In the genomic region with DNA sequence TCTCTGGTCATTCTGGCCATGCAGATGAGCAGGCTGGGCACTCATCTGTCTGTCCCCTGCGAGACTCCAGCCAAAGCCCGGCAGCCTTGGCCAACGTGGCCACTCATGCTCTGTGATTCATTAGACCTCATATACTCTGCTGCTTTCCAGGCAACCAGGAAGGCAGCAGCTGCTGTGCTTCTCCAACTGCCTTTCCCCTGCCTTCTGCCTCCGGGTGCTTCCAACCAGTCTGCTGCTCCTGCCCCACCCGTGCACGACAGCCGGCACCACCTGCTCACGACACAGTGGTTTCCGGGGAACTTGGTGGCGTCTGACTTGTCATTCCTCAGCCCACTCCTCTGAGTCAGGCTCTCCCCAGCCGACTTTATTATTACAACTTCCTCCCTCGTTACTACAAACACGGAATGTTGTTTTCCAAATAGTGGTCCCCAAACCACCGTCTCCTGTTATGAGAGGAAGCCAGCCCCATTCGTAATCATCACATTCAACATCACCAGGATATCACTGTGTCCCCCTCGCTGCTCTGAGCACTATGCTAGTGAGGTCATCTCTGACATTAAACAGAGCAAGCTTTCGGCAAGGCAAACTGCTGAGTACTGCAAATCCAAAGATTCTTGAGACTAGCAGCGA, we compare ENCODE assay signal across 10 cellular contexts.
DNase-seq lines count a peak whose midpoint lies in the region; ATAC-seq, FAIRE-seq and TF ChIP-seq lines count a peak whose summit lies in the region.
"Had no signal": no experiment of that assay in that cellular context is flagged by ENCODE, and none has a peak within 500 bp of the region (broad histone marks: within the 10 kb centered on the region; RNA-seq: fewer than 3 reads in every experiment).

No MANE protein-coding gene starts in this region.

- H2AK5ac ChIP-seq in H1 (ENCODE audit: low read depth, low read length) = no peak overlapping the region

- H3K9ac ChIP-seq in H1 (replicated peaks in 1 of 4; ENCODE audit: extremely low read depth in 1 of 4, low read depth in 3 of 4, low read length in 3 of 4) = no peak overlapping the region; a peak in 1 of 7 replicates

- no peak overlapping the region for H3K56ac ChIP-seq in H1 (replicated peaks; ENCODE audit: insufficient read length, low read depth, low read length)

- H3K79me1 ChIP-seq in H1 (ENCODE audit: low read depth, low read length) = no peaks in the 10 kb centered on the region

- no peak overlapping the region for H3K4me2 ChIP-seq in H1 (ENCODE audit: insufficient read depth in 1 of 2, low read depth in 2 of 2, low read length in 2 of 2)

- no peak overlapping the region for H3K23ac ChIP-seq in H1 (ENCODE audit: insufficient read length)

- TF ChIP-seq CTCF in H1 (IDR thresholded peaks at IDR 0.05; ENCODE audit: control extremely low read depth in 1 of 3, insufficient read depth in 1 of 3, low read depth in 1 of 3, low read length in 3 of 3) = no peak

- H3K14ac ChIP-seq in H1 (ENCODE audit: insufficient read length) = no peak overlapping the region

- H4K20me1 ChIP-seq in H1 (replicated peaks in 1 of 2; ENCODE audit: control insufficient read depth in 1 of 2, insufficient read depth in 2 of 2, low read length in 2 of 2) = peaks cover 0 to 2% of the 10 kb centered on the region in 2 experiments

- peaks cover 5% of the 10 kb centered on the region; the same call in 1 of the 2 replicates for H3K23me2 ChIP-seq in H1 (ENCODE audit: low read depth, low read length)

- H2BK20ac ChIP-seq in H1 (ENCODE audit: low read length) = no peak overlapping the region

- H2BK15ac ChIP-seq in H1 (ENCODE audit: low read length) = no peak overlapping the region

- CTCF ChIA-PET in H1 (lab: Charles Lee; ENCODE audit: partially characterized antibody) = interaction anchor here (1.1 kb wide), 1 partner anchor 275 kb away, joined by 3 read pairs; no protein-coding TSS in a partner anchor

- no peak overlapping the region for H2BK120ac ChIP-seq in H1 (replicated peaks; ENCODE audit: low read depth, low read length)

- H4K91ac ChIP-seq in H1 (replicated peaks; ENCODE audit: insufficient read length, low read length) = no peak overlapping the region

- H3K18ac ChIP-seq in H1 (ENCODE audit: extremely low read depth, low read length) = no peak overlapping the region

- H3K27me3 ChIP-seq in H1 (replicated peaks in 1 of 4; ENCODE audit: control insufficient read depth in 3 of 4, extremely low read depth in 1 of 4, insufficient read depth in 3 of 4, low read length in 3 of 4) = no peaks in the 10 kb centered on the region
- H3K27me3 ChIP-seq: gastroesophageal sphincter had no signal

- no peaks in the 10 kb centered on the region; a peak in 2 of 8 replicates for H3K36me3 ChIP-seq in H1 (ENCODE audit: control insufficient read depth in 2 of 4, insufficient read depth in 4 of 4, low read length in 3 of 4)
- H3K36me3 ChIP-seq: gastroesophageal sphincter had no signal

- H2BK12ac ChIP-seq in H1 (ENCODE audit: low read depth, low read length) = no peak overlapping the region

- FAIRE-seq in H1 (lab: Jason Lieb, UNC) = no peak

- peak; percentile 78 for DNase-seq in AG08396 (ENCODE audit: low spot score)
- DNase-seq in LHCN-M2 (ENCODE audit: low read depth) = peak; percentile 98
- no peak for DNase-seq in H1 (ENCODE audit: low read depth in 1 of 2, low spot score in 2 of 2)
- peak in 41 of 56 donors; percentile 2 to 80 (median 38) for DNase-seq in nucleus accumbens (lab: John Stamatoyannopoulos, UW)
- no peak for DNase-seq in mesenteric fat pad (ENCODE audit: low spot score)
- DNase-seq in T-helper 9 cell = no peak
- no peak for DNase-seq in NCI-H2107 treated with DMSO at 0.1 percent for 48 hours (lab: John Stamatoyannopoulos, UW; ENCODE audit: unreplicated experiment)

- no peak for TF ChIP-seq EP300 in H1 (IDR thresholded peaks at IDR 0.05; ENCODE audit: borderline replicate concordance in 1 of 2, low read depth in 2 of 2, low read length in 2 of 2)

- no peaks in the 10 kb centered on the region for H3K79me2 ChIP-seq in H1 (ENCODE audit: control insufficient read depth in 1 of 2, insufficient read depth in 2 of 2, low read length in 2 of 2)

- 95% methylated on average over 17 of the region's 18 CpGs; no CpG with 5 or more reads in 1 of the 2 experiments for WGBS in H1 (ENCODE audit: extremely low coverage in 1 of 2, insufficient coverage in 1 of 2, insufficient read length in 1 of 2, insufficient replicate concordance in 2 of 2, low coverage in 1 of 2, low lambda C conversion rate in 2 of 2, missing lambda C conversion rate in 1 of 2), 2 experiments

- H3K4me1 ChIP-seq in H1 (replicated peaks in 1 of 4; ENCODE audit: control insufficient read depth in 3 of 4, insufficient read depth in 4 of 4, low read length in 3 of 4) = no peaks in the 10 kb centered on the region; a peak in 1 of 7 replicates

- no peak overlapping the region for H3K27ac ChIP-seq in H1 (ENCODE audit: low read depth, low read length)
- H3K27ac ChIP-seq: gastroesophageal sphincter, HL-60 had no signal

- H3K9me3 ChIP-seq in H1 (ENCODE audit: insufficient read depth in 2 of 2, low read depth in 1 of 2, low read length in 1 of 2) = no peaks in the 10 kb centered on the region
- H3K9me3 ChIP-seq: gastroesophageal sphincter had no signal

- no peak for TF ChIP-seq RAD21 in H1 (IDR thresholded peaks at IDR 0.05 in 1 of 2, conservative IDR thresholded peaks at IDR 0.05 in 1 of 2; ENCODE audit: low read depth in 2 of 2, low read length in 2 of 2)

- POLR2A ChIA-PET in H1 (lab: Charles Lee; ENCODE audit: partially characterized antibody) = no interaction called here

- no peak overlapping the region for H3K4me3 ChIP-seq in H1 (ENCODE audit: extremely low read depth in 1 of 4, insufficient read depth in 2 of 4, low read depth in 3 of 4, low read length in 4 of 4)
- H3K4me3 ChIP-seq: gastroesophageal sphincter had no signal

- no peak for ATAC-seq in GM21367 (IDR thresholded peaks at IDR 0.05; ENCODE audit: unreplicated experiment)
- ATAC-seq: gastroesophageal sphincter had no signal

- no peak overlapping the region for H4K5ac ChIP-seq in H1 (ENCODE audit: insufficient read length, low read depth, low read length)

- 0 out of 2 replicates have a peak overlapping the region, but pooled peaks have one; percentile 14 for H4K8ac ChIP-seq in H1 (ENCODE audit: extremely low read depth, insufficient read depth, low read length)

- no peak overlapping the region for H2BK5ac ChIP-seq in H1 (ENCODE audit: low read depth, low read length)

- H3K4ac ChIP-seq in H1 (replicated peaks; ENCODE audit: insufficient read length, low read depth, low read length) = no peak overlapping the region

- no peak overlapping the region for H2AFZ ChIP-seq in H1 (ENCODE audit: low read length)

- TF ChIP-seq POLR2A in H1 (IDR thresholded peaks at IDR 0.05; ENCODE audit: control extremely low read depth in 1 of 2, low read depth in 2 of 2, low read length in 2 of 2) = no peak

TF ChIP-seq in H1, 55 proteins besides CTCF, POLR2A, EP300 and RAD21:
- TF ChIP-seq CEBPB (IDR thresholded peaks at IDR 0.05; ENCODE audit: low read depth, low read length) = no peak
- no peak for TF ChIP-seq KDM1A (IDR thresholded peaks at IDR 0.05; ENCODE audit: borderline replicate concordance, low read length)
- TF ChIP-seq TCF12 (IDR thresholded peaks at IDR 0.05; ENCODE audit: low read depth, low read length) = no peak
- no peak for TF ChIP-seq TBP (IDR thresholded peaks at IDR 0.05; ENCODE audit: low read depth, low read length)
- TF ChIP-seq CBX5 (IDR thresholded peaks at IDR 0.05; ENCODE audit: low read depth, low read length) = no peak
- no peak for TF ChIP-seq TEAD4 (IDR thresholded peaks at IDR 0.05; ENCODE audit: low read depth, low read length)

Comparison
In these comparisons a context has a peak if more than half of its experiments do, and no peak if none do; other contexts are left out.
1. DNase-seq: peak in AG08396 (single experiment), LHCN-M2 (single experiment) and nucleus accumbens (41 of 56); none in H1 (0 of 2), mesenteric fat pad (single experiment), T-helper 9 cell (single experiment) and NCI-H2107 treated with DMSO at 0.1 percent for 48 hours (single experiment).